Comparison of ENCODE assay signal across 15 cellular contexts in the genomic region with DNA sequence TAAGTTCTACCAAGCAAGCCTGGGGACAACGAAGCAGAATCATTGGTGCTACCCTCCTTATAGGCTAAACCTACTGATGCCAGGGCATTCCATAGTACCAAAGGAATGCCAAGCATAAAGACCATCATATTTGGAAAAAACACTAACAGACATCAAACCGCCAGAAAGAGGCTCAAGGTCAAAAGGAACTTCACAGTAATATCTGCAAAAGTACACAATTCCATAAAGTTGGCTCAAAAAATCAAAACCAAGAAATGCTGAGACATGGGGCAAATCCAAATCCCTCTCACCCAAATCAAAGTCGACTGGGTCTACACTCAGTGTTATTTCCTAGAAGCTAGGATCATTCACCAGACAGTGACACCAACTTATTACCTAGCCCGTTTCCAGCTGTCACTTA. TPM values are rescaled to one million over a fixed set of nuclear protein-coding genes. Genes with fewer than 3 reads are reported as not detected.
DNase-seq lines count a peak whose midpoint lies in the region; ATAC-seq, FAIRE-seq and TF ChIP-seq lines count a peak whose summit lies in the region.
"Had no signal": no experiment of that assay in that cellular context is flagged by ENCODE, and none has a peak within 500 bp of the region (broad histone marks: within the 10 kb centered on the region; RNA-seq: fewer than 3 reads in every experiment).

No MANE protein-coding gene starts in this region.

- no peak overlapping the region for H4K8ac ChIP-seq in H9 (replicated peaks; ENCODE audit: insufficient read length, low read depth, low read length)

- no peak overlapping the region for H3K14ac ChIP-seq in H9 (ENCODE audit: insufficient read depth, low read length)

- H2BK120ac ChIP-seq in H9 (ENCODE audit: low read depth, low read length, poor library complexity, severe bottlenecking) = no peak overlapping the region

- H4K20me1 ChIP-seq in H9 (ENCODE audit: control insufficient read depth, insufficient read depth, insufficient read length) (no peaks in the 10 kb centered on the region), astrocyte (ENCODE audit: insufficient read depth, low read length) (peaks cover 82% of the 10 kb centered on the region)

- H2AK5ac ChIP-seq in H9 (ENCODE audit: insufficient read length, low read length) = no peak overlapping the region

- H3K27me3 ChIP-seq in AG04450 (ENCODE audit: control insufficient read depth, insufficient read depth, low read length) (no peaks in the 10 kb centered on the region), H9 (ENCODE audit: insufficient read depth, low read length) (no peaks in the 10 kb centered on the region), astrocyte (ENCODE audit: insufficient read depth, low read length) (no peaks in the 10 kb centered on the region)
- H3K27me3 ChIP-seq: brain microvascular endothelial cell, MG63, thyroid gland had no signal

- H3K4me1 Mint-ChIP-seq in H9 (peaks cover 18 to 22% of the 10 kb centered on the region in 2 experiments), astrocyte (ENCODE audit: low read depth, unreplicated experiment) (peaks cover 20% of the 10 kb centered on the region), natural killer cell (peaks cover 57 to 61% of the 10 kb centered on the region in 2 donors)

- no peak overlapping the region for H3K18ac ChIP-seq in H9 (ENCODE audit: insufficient read length, low read depth, low read length)

- POLR2A ChIA-PET in AG04450 (lab: Yijun Ruan, JAX) = interaction anchor here (0.6 to 0.7 kb wide), 3 partner anchors 35 to 423 kb away, joined by 3 to 9 read pairs (median 3); no protein-coding TSS in a partner anchor

- H3K27me3 Mint-ChIP-seq in H9 (ENCODE audit: low read depth) (no peaks in the 10 kb centered on the region; the same call in none of the 2 replicates), astrocyte (ENCODE audit: low read depth, unreplicated experiment) (no peaks in the 10 kb centered on the region), natural killer cell (ENCODE audit: low read depth in 2 of 2) (no peaks in the 10 kb centered on the region)

- H3K23me2 ChIP-seq in H9 (ENCODE audit: insufficient read length, low read depth, low read length, poor library complexity, severe bottlenecking) = peaks cover 6% of the 10 kb centered on the region

- no peak overlapping the region for H3K56ac ChIP-seq in H9 (ENCODE audit: insufficient read length, low read depth, low read length)

- H3K4me1 ChIP-seq in H9 (ENCODE audit: insufficient read depth, low read length) = peaks cover 5% of the 10 kb centered on the region; the same call in 1 of the 2 replicates
- H3K4me1 ChIP-seq in astrocyte (ENCODE audit: insufficient read depth, low read length) = peaks cover 31% of the 10 kb centered on the region

- ATAC-seq in natural killer cell (no peak), HG03159 (IDR thresholded peaks at IDR 0.05; ENCODE audit: unreplicated experiment) (no peak)

- no peak overlapping the region for H2BK15ac ChIP-seq in H9 (ENCODE audit: low read depth, low read length)

- H3K27ac Mint-ChIP-seq in H9 (peak overlapping the region in 1 of 3 experiments; percentile 47; a peak in 1 of 7 replicates), astrocyte (ENCODE audit: unreplicated experiment) (peak overlapping the region; percentile 72), natural killer cell (peak overlapping the region; percentile 17 to 88)

- H3K27ac ChIP-seq in AG04450 (ENCODE audit: low read depth, low read length) (no peak overlapping the region), H9 (ENCODE audit: insufficient read length, low read depth, low read length) (no peak overlapping the region), astrocyte (ENCODE audit: low read depth, low read length) (no peak overlapping the region)
- H3K27ac ChIP-seq: brain microvascular endothelial cell, thyroid gland had no signal

- DNase-seq in AG04450 (ENCODE audit: low read depth, low spot score) = no peak
- DNase-seq in H9 = no peak
- no peak for DNase-seq in astrocyte (ENCODE audit: low read depth)
- DNase-seq in natural killer cell = no peak
- no peak for DNase-seq in cerebellar cortex (ENCODE audit: low spot score)
- DNase-seq in frontal cortex (ENCODE audit: low spot score in 2 of 2) = no peak
- DNase-seq in NCI-H2196 treated with DMSO at 0.1 percent for 48 hours (lab: John Stamatoyannopoulos, UW; ENCODE audit: unreplicated experiment) = no peak
- DNase-seq: brain microvascular endothelial cell, Calu3, MG63, nucleus accumbens, thyroid gland had no signal

- H3K9me3 Mint-ChIP-seq in H9 (no peaks in the 10 kb centered on the region; a peak in 1 of 5 replicates), astrocyte (ENCODE audit: unreplicated experiment) (peaks cover 4% of the 10 kb centered on the region), natural killer cell (no peaks in the 10 kb centered on the region)

- no peak for TF ChIP-seq CTCF in AG04450 (IDR thresholded peaks at IDR 0.05; ENCODE audit: low read depth, low read length)
- TF ChIP-seq CTCF in H9 (conservative IDR thresholded peaks at IDR 0.05) = no peak
- no peak for TF ChIP-seq CTCF in astrocyte (IDR thresholded peaks at IDR 0.05; ENCODE audit: insufficient read depth, low read depth, low read length)
- TF ChIP-seq CTCF in natural killer cell (IDR thresholded peaks at IDR 0.05) = no peak

- H3K36me3 Mint-ChIP-seq in H9 (ENCODE audit: insufficient read depth in 1 of 3, low read depth in 3 of 3) (peaks cover 64 to 84% (median 71%) of the 10 kb centered on the region in 3 experiments), astrocyte (ENCODE audit: low read depth, unreplicated experiment) (peaks cover 29% of the 10 kb centered on the region), natural killer cell (no peaks in the 10 kb centered on the region)

- H3K9me3 ChIP-seq in AG04450 (ENCODE audit: control insufficient read depth, insufficient read depth, low read length) = no peaks in the 10 kb centered on the region
- H3K9me3 ChIP-seq in H9 (ENCODE audit: control insufficient read depth, low read depth, low read length) = no peaks in the 10 kb centered on the region
- H3K9me3 ChIP-seq in astrocyte (ENCODE audit: insufficient read depth, low read depth, low read length) = no peaks in the 10 kb centered on the region
- H3K9me3 ChIP-seq: MG63, thyroid gland had no signal

- H2BK20ac ChIP-seq in H9 (ENCODE audit: low read depth, low read length, poor library complexity, severe bottlenecking) = no peak overlapping the region

- H3K23ac ChIP-seq in H9 (ENCODE audit: insufficient read length, low read depth, low read length) = no peak overlapping the region

- peak overlapping the region; percentile 13; the same call in 1 of the 2 replicates for H3K4me3 ChIP-seq in AG04450 (ENCODE audit: low read depth, low read length)
- no peak overlapping the region for H3K4me3 ChIP-seq in astrocyte (ENCODE audit: insufficient read depth, low read depth, low read length)
- H3K4me3 ChIP-seq: thyroid gland had no signal

- H3K4ac ChIP-seq in H9 (ENCODE audit: low read depth, low read length) = no peak overlapping the region

- intact Hi-C loops in natural killer cell (cut with micrococcal nuclease) = no loop called here

- no CpG with 5 or more reads among the region's 4 CpGs for WGBS in H9 (ENCODE audit: extremely low coverage, insufficient read length, low lambda C conversion rate)

- H3T11ph ChIP-seq in H9 (ENCODE audit: low read length) = no peak overlapping the region

- CTCF ChIA-PET in AG04450 (lab: Charles Lee) = interaction anchor here (0.7 to 1.5 kb wide), 4 partner anchors 18 to 412 kb away, joined by 3 to 5 read pairs (median 4); no protein-coding TSS in a partner anchor

- peak overlapping the region; percentile 16 to 26; a peak in 2 of 5 replicates for H3K4me3 Mint-ChIP-seq in H9
- peak overlapping the region; percentile 98 for H3K4me3 Mint-ChIP-seq in astrocyte (ENCODE audit: unreplicated experiment)
- H3K4me3 Mint-ChIP-seq in natural killer cell = no peak overlapping the region

- FAIRE-seq in astrocyte (lab: Jason Lieb, UNC) (no peak), frontal cortex (lab: Jason Lieb, UNC) (no peak)
- FAIRE-seq: GM19239, islet of Langerhans had no signal

- no peak overlapping the region for H2BK12ac ChIP-seq in H9 (ENCODE audit: insufficient read length, low read depth, low read length)

- H3K79me2 ChIP-seq in H9 (ENCODE audit: insufficient read depth, low read length) (peaks cover 39% of the 10 kb centered on the region), astrocyte (ENCODE audit: insufficient read depth, low read length) (peaks cover 82% of the 10 kb centered on the region)

- H4K91ac ChIP-seq in H9 (ENCODE audit: insufficient read length, low read depth, low read length) = no peak overlapping the region

- no peak overlapping the region for H4K5ac ChIP-seq in H9 (ENCODE audit: insufficient read length, low read depth, low read length)

- no peaks in the 10 kb centered on the region for H3K79me1 ChIP-seq in H9 (ENCODE audit: insufficient read depth, low read depth, low read length, poor library complexity, severe bottlenecking)

- H2AFZ ChIP-seq in H9 (ENCODE audit: low read length) = no peak overlapping the region
- H2AFZ ChIP-seq in astrocyte (ENCODE audit: low read depth, low read length) = no peak overlapping the region

- no peak overlapping the region for H3K4me2 ChIP-seq in H9 (ENCODE audit: insufficient read depth, insufficient read length, low read length)
- peak overlapping the region; percentile 87 for H3K4me2 ChIP-seq in astrocyte (ENCODE audit: low read length)

- H3K36me3 ChIP-seq in astrocyte (ENCODE audit: insufficient read depth, low read length) = peaks cover 47% of the 10 kb centered on the region

- H3K9ac ChIP-seq in H9 (ENCODE audit: extremely low read depth, insufficient read length, low read length) (no peak overlapping the region), astrocyte (ENCODE audit: low read length) (no peak overlapping the region)

- no peak overlapping the region for H2BK5ac ChIP-seq in H9 (ENCODE audit: insufficient read length, low read length)

RNA-seq across cellular contexts. Expression of a gene that starts 3.4 kb away (rescaled TPM):
- polyA plus RNA-seq in AG04450 (2011; rRNA removed) = 386 and 411 TPM in 2 replicates
- 515 and 594 TPM in 2 replicates for polyA minus RNA-seq in AG04450 (2011; rRNA and poly(A)+ RNA removed)
- total RNA-seq in H9 (2021) = 407 and 409 TPM in 2 replicates
- 366 and 390 TPM in 2 replicates for total RNA-seq in astrocyte
- 100 to 1,000 TPM; 303 to 338 (median 322) TPM for total RNA-seq in natural killer cell
- total RNA-seq in frontal cortex = 205 TPM

RNA-seq across cellular contexts. Expression of a gene that starts 10.7 kb away (rescaled TPM):
- 8.5 and 9.1 TPM in 2 replicates for polyA plus RNA-seq in AG04450 (2011; rRNA removed)
- polyA minus RNA-seq in AG04450 (2011; rRNA and poly(A)+ RNA removed) = 9.5 and 11.5 TPM in 2 replicates
- total RNA-seq in H9 (2021) (86.9 and 88.0 TPM in 2 replicates), astrocyte (11.0 and 14.1 TPM in 2 replicates), natural killer cell (10 to 100 TPM; 33.9 to 38.9 (median 35.7) TPM), frontal cortex (18.8 TPM)

RNA-seq across cellular contexts. Expression of a gene that starts 27.4 kb away (rescaled TPM):
- polyA plus RNA-seq in AG04450 (2011; rRNA removed) = 14.1 and 14.3 TPM in 2 replicates
- 17.5 and 18.8 TPM in 2 replicates for polyA minus RNA-seq in AG04450 (2011; rRNA and poly(A)+ RNA removed)
- 20.3 and 23.4 TPM in 2 replicates for total RNA-seq in H9 (2021)
- total RNA-seq in astrocyte = 19.7 and 20.8 TPM in 2 replicates
- total RNA-seq in natural killer cell = 10 to 100 TPM; 23.6 to 28.2 (median 27.7) TPM
- total RNA-seq in frontal cortex = 6.9 TPM

RNA-seq across cellular contexts. Expression of a gene that starts 33.9 kb away (rescaled TPM):
- polyA plus RNA-seq in AG04450 (2011; rRNA removed) = 125 and 151 TPM in 2 replicates
- polyA minus RNA-seq in AG04450 (2011; rRNA and poly(A)+ RNA removed) = 73.2 and 92.5 TPM in 2 replicates
- 192 and 193 TPM in 2 replicates for total RNA-seq in H9 (2021)
- 83.1 and 85.1 TPM in 2 replicates for total RNA-seq in astrocyte
- total RNA-seq in natural killer cell = 10 to 100 TPM; 41.4 to 43.9 (median 41.6) TPM
- 55.4 TPM for total RNA-seq in frontal cortex

RNA-seq across cellular contexts. Expression of a gene that starts 46.6 kb away (rescaled TPM):
- 20.4 and 24.6 TPM in 2 replicates for polyA plus RNA-seq in AG04450 (2011; rRNA removed)
- polyA minus RNA-seq in AG04450 (2011; rRNA and poly(A)+ RNA removed) = 22.0 and 22.1 TPM in 2 replicates
- 5.6 and 6.1 TPM in 2 replicates for total RNA-seq in H9 (2021)
- total RNA-seq in astrocyte = 68.9 and 76.9 TPM in 2 replicates
- 10 to 100 TPM; 21.0 to 28.3 (median 23.9) TPM for total RNA-seq in natural killer cell
- total RNA-seq in frontal cortex = 12.2 TPM
